ENCODE assay signal across 23 cellular contexts in genomic region chr12:97277030-97277429, GRCh38.
"Had no signal": no experiment of that assay in that cellular context is flagged by ENCODE, and none has a peak within 500 bp of the region (broad histone marks: within the 10 kb centered on the region; RNA-seq: fewer than 3 reads in every experiment).

No MANE protein-coding gene starts in this region.

- H3K27me3 ChIP-seq: cardiac muscle cell, neutrophil, pancreas, right atrium auricular region, testis had no signal

- ATAC-seq: activated T-cell treated with anti-CD3 and anti-CD28 coated beads, Interleukin-2, amount 50 U/mL, for 4 hours; heart right ventricle; left ventricle myocardium superior; pancreas; psoas muscle had no signal

- H3K4me1 ChIP-seq: heart right ventricle, pancreas, psoas muscle, right atrium auricular region, spleen had no signal

- H3K36me3 ChIP-seq: cardiac muscle cell, heart right ventricle, neutrophil, pancreas, right atrium auricular region, spleen had no signal

- H3K4me3 ChIP-seq: cardiac muscle cell, heart right ventricle, pancreas, psoas muscle, right atrium auricular region, spleen, testis had no signal

- H3K4me3 Mint-ChIP-seq: activated naive CD8-positive, alpha-beta T cell treated with anti-CD3 and anti-CD28 coated beads for 36 hours; activated T-cell treated with anti-CD3 and anti-CD28 coated beads, Interleukin-2, amount 50 U/mL, for 4 hours had no signal

- H3K9me3 Mint-ChIP-seq: activated naive CD8-positive, alpha-beta T cell treated with anti-CD3 and anti-CD28 coated beads for 36 hours; activated T-cell treated with anti-CD3 and anti-CD28 coated beads, Interleukin-2, amount 50 U/mL, for 4 hours; activated T-helper 2 cell treated with anti-CD3 and anti-CD28 coated beads, Interferon-gamma antibody, Interleukin-2, Interleukin-4, amounts not matched to agents 10 μg/mL and 5 μg/mL and 100 μg/mL, durations not matched to agents 14 hours and 24 hours and 36 hours; type B pancreatic cell had no signal

- H3K36me3 Mint-ChIP-seq: activated naive CD8-positive, alpha-beta T cell treated with anti-CD3 and anti-CD28 coated beads for 36 hours; type B pancreatic cell had no signal

- DNase-seq: activated CD8-positive, alpha-beta memory T cell treated with anti-CD3 and anti-CD28 coated beads, Interleukin-2, amount 50 U/mL, for 48 hours; activated naive CD4-positive, alpha-beta T cell treated with Interleukin-2 at 50 U/mL for 16 hours; activated naive CD8-positive, alpha-beta T cell treated with anti-CD3 and anti-CD28 coated beads for 36 hours; activated T-cell treated with anti-CD3 and anti-CD28 coated beads, Interleukin-2, amount 50 U/mL, for 4 hours; cortex of kidney; heart right ventricle; kidney; left ventricle myocardium superior; mammary epithelial cell; pancreas; psoas muscle; spleen; stimulated activated CD4-positive, alpha-beta T cell treated with anti-CD3 and anti-CD28 coated beads, Interleukin-4, amount 100 ng/mL, for 1 hour; stimulated activated naive CD4-positive, alpha-beta T cell; T-helper 1 cell; testis had no signal

- H3K9me3 ChIP-seq: neutrophil, pancreas, right atrium auricular region, testis had no signal

- H3K27ac ChIP-seq: cardiac muscle cell, epithelial cell of prostate, heart right ventricle, neutrophil, pancreas, psoas muscle, right atrium auricular region, spleen, testis had no signal

- FAIRE-seq: kidney, pancreas had no signal

- H3K27ac Mint-ChIP-seq: activated naive CD8-positive, alpha-beta T cell treated with anti-CD3 and anti-CD28 coated beads for 36 hours; activated T-helper 2 cell treated with anti-CD3 and anti-CD28 coated beads, Interferon-gamma antibody, Interleukin-2, Interleukin-4, amounts not matched to agents 10 μg/mL and 5 μg/mL and 100 μg/mL, durations not matched to agents 14 hours and 24 hours and 36 hours; WTC11 had no signal

- H3K4me1 Mint-ChIP-seq: activated naive CD8-positive, alpha-beta T cell treated with anti-CD3 and anti-CD28 coated beads for 36 hours had no signal
